Comparison of ENCODE assay signal across 25 cellular contexts in genomic region chr4:63708661-63709060, GRCh38.
"Had no signal": no experiment of that assay in that cellular context is flagged by ENCODE, and none has a peak within 500 bp of the region (broad histone marks: within the 10 kb centered on the region; RNA-seq: fewer than 3 reads in every experiment).

No MANE protein-coding gene starts in this region.

- ATAC-seq: naive thymus-derived CD4-positive, alpha-beta T cell; natural killer cell treated with Interleukin-12 subunit alpha and Interleukin-12 subunit beta and Interleukin-15 and Interleukin-18, amount 100 ng/mL, for 72 hours; pancreas; right cardiac atrium; sciatic nerve; stimulated activated effector memory CD8-positive, alpha-beta T cell treated with anti-CD3 and anti-CD28 coated beads, Interleukin-12 subunit alpha, Interleukin-12 subunit beta, amount 100 ng/mL, for 72 hours had no signal

- H3K27me3 Mint-ChIP-seq: naive thymus-derived CD4-positive, alpha-beta T cell; natural killer cell treated with Interleukin-12 subunit alpha and Interleukin-12 subunit beta and Interleukin-15 and Interleukin-18, amount 100 ng/mL, for 72 hours; stimulated activated naive CD8-positive, alpha-beta T cell treated with anti-CD3 and anti-CD28 coated beads, Interleukin-15, Interleukin-2, amounts not matched to agents 100 ng/mL and 50 ng/mL, for 24 hours had no signal

- H3K36me3 Mint-ChIP-seq: mesothelial cell of epicardium; naive thymus-derived CD4-positive, alpha-beta T cell; natural killer cell treated with Interleukin-12 subunit alpha and Interleukin-12 subunit beta and Interleukin-15 and Interleukin-18, amount 100 ng/mL, for 72 hours; stimulated activated effector memory CD8-positive, alpha-beta T cell treated with anti-CD3 and anti-CD28 coated beads, Interleukin-12 subunit alpha, Interleukin-12 subunit beta, amount 100 ng/mL, for 72 hours had no signal

- H3K27me3 ChIP-seq: pancreas, spleen, suprapubic skin, tibial artery, uterus had no signal

- FAIRE-seq: pancreas had no signal

- H3K4me3 ChIP-seq: left ventricle myocardium inferior, lung, pancreas, prostate gland, skin epidermis, spleen, suprapubic skin, thoracic aorta, tibial artery, uterus had no signal

- H3K4me1 Mint-ChIP-seq: mesothelial cell of epicardium; naive thymus-derived CD4-positive, alpha-beta T cell; stimulated activated effector memory CD8-positive, alpha-beta T cell treated with anti-CD3 and anti-CD28 coated beads, Interleukin-12 subunit alpha, Interleukin-12 subunit beta, amount 100 ng/mL, for 72 hours had no signal

- H3K27ac ChIP-seq: left ventricle myocardium inferior, pancreas, prostate gland, skin epidermis, spleen, suprapubic skin, thoracic aorta, tibial artery, uterus had no signal

- H3K4me3 Mint-ChIP-seq: mesothelial cell of epicardium; naive thymus-derived CD4-positive, alpha-beta T cell; natural killer cell treated with Interleukin-12 subunit alpha and Interleukin-12 subunit beta and Interleukin-15 and Interleukin-18, amount 100 ng/mL, for 72 hours; stimulated activated effector memory CD8-positive, alpha-beta T cell treated with anti-CD3 and anti-CD28 coated beads, Interleukin-12 subunit alpha, Interleukin-12 subunit beta, amount 100 ng/mL, for 72 hours; stimulated activated naive CD8-positive, alpha-beta T cell treated with anti-CD3 and anti-CD28 coated beads, Interleukin-15, Interleukin-2, amounts not matched to agents 100 ng/mL and 50 ng/mL, for 24 hours had no signal

- DNase-seq: islet precursor cell; left ventricle myocardium inferior; mesendoderm; naive thymus-derived CD4-positive, alpha-beta T cell; nucleus accumbens; pancreas; posterior cingulate gyrus; retina; right cardiac atrium; spleen; stimulated activated CD4-positive, alpha-beta T cell treated with anti-CD3 and anti-CD28 coated beads, Interleukin-4, amount 100 ng/mL, for 24 hours; stimulated activated naive CD4-positive, alpha-beta T cell; tibial artery; trophoblast cell; uterus had no signal

- H3K9me3 Mint-ChIP-seq: mesothelial cell of epicardium had no signal

- H3K9me3 ChIP-seq: left ventricle myocardium inferior, pancreas, prostate gland, suprapubic skin, thoracic aorta, tibial artery, uterus had no signal

- H3K27ac Mint-ChIP-seq: mesothelial cell of epicardium; naive thymus-derived CD4-positive, alpha-beta T cell; natural killer cell treated with Interleukin-12 subunit alpha and Interleukin-12 subunit beta and Interleukin-15 and Interleukin-18, amount 100 ng/mL, for 72 hours; stimulated activated effector memory CD8-positive, alpha-beta T cell treated with anti-CD3 and anti-CD28 coated beads, Interleukin-12 subunit alpha, Interleukin-12 subunit beta, amount 100 ng/mL, for 72 hours; stimulated activated naive CD8-positive, alpha-beta T cell treated with anti-CD3 and anti-CD28 coated beads, Interleukin-15, Interleukin-2, amounts not matched to agents 100 ng/mL and 50 ng/mL, for 24 hours had no signal

- H3K36me3 ChIP-seq: left ventricle myocardium inferior, pancreas, prostate gland, spleen, suprapubic skin, thoracic aorta, tibial artery, uterus had no signal

- H3K4me1 ChIP-seq: left ventricle myocardium inferior, pancreas, prostate gland, spleen, suprapubic skin, tibial artery, uterus had no signal
